ENCODE assay signal across 18 cellular contexts in genomic region chr2:143903172-143903856, GRCh38.
DNase-seq lines count a peak whose midpoint lies in the region; ATAC-seq, FAIRE-seq and TF ChIP-seq lines count a peak whose summit lies in the region.
"Had no signal": no experiment of that assay in that cellular context is flagged by ENCODE, and none has a peak within 500 bp of the region (broad histone marks: within the 10 kb centered on the region; RNA-seq: fewer than 3 reads in every experiment).

No MANE protein-coding gene starts in this region.

- H3K9ac ChIP-seq in neural progenitor cell, result no peak overlapping the region
- H3K9ac ChIP-seq: GM23248 had no signal

- intact Hi-C loops in left ventricle myocardium superior (cut with micrococcal nuclease), result no loop called here

- no peak for ATAC-seq in left ventricle myocardium superior
- ATAC-seq: stimulated activated memory B cell treated with anti-CD40 and anti-IgM and Interleukin-4, amounts not matched to agents 10 μg/mL and 1 μg/mL and 100 μg/mL, for 72 hours had no signal

- no peaks in the 10 kb centered on the region for H3K27me3 ChIP-seq in neural progenitor cell
- H3K27me3 ChIP-seq: upper lobe of left lung had no signal

- H3F3A ChIP-seq in neural progenitor cell (ENCODE audit: low read depth), result peaks cover 18% of the 10 kb centered on the region

- no peaks in the 10 kb centered on the region for H3K79me2 ChIP-seq in neural progenitor cell (ENCODE audit: low read depth)

- H3K4me3 ChIP-seq in epithelial cell of esophagus (ENCODE audit: low read length) (no peak overlapping the region), neural progenitor cell (no peak overlapping the region)
- H3K4me3 ChIP-seq: GM23248, upper lobe of left lung had no signal

- no peaks in the 10 kb centered on the region for H4K20me1 ChIP-seq in neural progenitor cell (ENCODE audit: low read depth)

- no peak for FAIRE-seq in urothelium cell line (lab: Jason Lieb, UNC)
- FAIRE-seq: colon, small intestine had no signal

- TF ChIP-seq CTCF in epithelial cell of esophagus (IDR thresholded peaks at IDR 0.05; ENCODE audit: insufficient read depth, low read depth, low read length, missing control alignments), result no peak
- TF ChIP-seq CTCF in neural progenitor cell (IDR thresholded peaks at IDR 0.05), result no peak

- H3K36me3 ChIP-seq in neural progenitor cell, result no peaks in the 10 kb centered on the region
- H3K36me3 ChIP-seq: upper lobe of left lung had no signal

- H3K36me3 Mint-ChIP-seq in neural progenitor cell, result no peaks in the 10 kb centered on the region
- H3K36me3 Mint-ChIP-seq: stimulated activated memory B cell treated with anti-CD40 and anti-IgM and Interleukin-4, amounts not matched to agents 10 μg/mL and 1 μg/mL and 100 μg/mL, for 72 hours had no signal

- H3K27me3 Mint-ChIP-seq in neural progenitor cell (ENCODE audit: insufficient read depth, low read depth), result no peaks in the 10 kb centered on the region
- H3K27me3 Mint-ChIP-seq: stimulated activated memory B cell treated with anti-CD40 and anti-IgM and Interleukin-4, amounts not matched to agents 10 μg/mL and 1 μg/mL and 100 μg/mL, for 72 hours had no signal

- H3K4me1 Mint-ChIP-seq in neural progenitor cell, result peaks cover 13% of the 10 kb centered on the region

- H3K9me3 ChIP-seq in neural progenitor cell (ENCODE audit: low read depth), result no peaks in the 10 kb centered on the region
- H3K9me3 ChIP-seq: upper lobe of left lung had no signal

- peaks cover 23% of the 10 kb centered on the region for H3K4me1 ChIP-seq in neural progenitor cell
- H3K4me1 ChIP-seq: upper lobe of left lung had no signal

- DNase-seq in NCI-H2081 (lab: John Stamatoyannopoulos, UW) (peak; percentile 7 to 70), NCI-H2081 treated with DMSO at 0.1 percent for 48 hours (lab: John Stamatoyannopoulos, UW) (no peak), NCI-H345 treated with DMSO at 0.1 percent for 48 hours (lab: John Stamatoyannopoulos, UW; ENCODE audit: unreplicated experiment) (peak; percentile 79), epithelial cell of esophagus (ENCODE audit: low read depth) (peak; percentile 18), neural progenitor cell (ENCODE audit: low spot score) (no peak), activated gamma-delta T cell (lab: John Stamatoyannopoulos, UW) (no peak), urothelium cell line (ENCODE audit: low spot score) (no peak), left ventricle myocardium superior (no peak)
- DNase-seq: activated CD4-positive, alpha-beta memory T cell treated with anti-CD3 and anti-CD28 coated beads, Interleukin-2, amount 10 ng/mL, durations not matched to agents 7 days and 5 days; GM23248; NCI-H2171 treated with DMSO at 0.1 percent for 48 hours; small intestine; upper lobe of left lung had no signal

- no peak overlapping the region for H3K27ac ChIP-seq in neural progenitor cell
- H3K27ac ChIP-seq: C4-2B, epithelial cell of prostate, GM23248, upper lobe of left lung had no signal

- no peak overlapping the region for H2AFZ ChIP-seq in neural progenitor cell (replicated peaks)
- H2AFZ ChIP-seq: GM23248 had no signal

- no peak overlapping the region for H3K4me2 ChIP-seq in neural progenitor cell

- H3K4me3 Mint-ChIP-seq in neural progenitor cell, result peak overlapping the region; percentile 34
- H3K4me3 Mint-ChIP-seq: activated CD4-positive, alpha-beta memory T cell treated with anti-CD3 and anti-CD28 coated beads, Interleukin-2, amount 10 ng/mL, durations not matched to agents 7 days and 5 days; activated T-helper 1 cell treated with anti-CD3 and anti-CD28 coated beads, Interleukin-12 subunit alpha, Interleukin-12 subunit beta, Interleukin-2, Interleukin-4 antibody, amounts not matched to agents 30 ng/mL and 10 ng/mL and 1 ng/mL, durations not matched to agents 14 hours and 24 hours and 36 hours; stimulated activated memory B cell treated with anti-CD40 and anti-IgM and Interleukin-4, amounts not matched to agents 10 μg/mL and 1 μg/mL and 100 μg/mL, for 72 hours had no signal

- H3K27ac Mint-ChIP-seq in neural progenitor cell, result no peak overlapping the region
- H3K27ac Mint-ChIP-seq: activated CD4-positive, alpha-beta memory T cell treated with anti-CD3 and anti-CD28 coated beads, Interleukin-2, amount 10 ng/mL, durations not matched to agents 7 days and 5 days; activated T-helper 1 cell treated with anti-CD3 and anti-CD28 coated beads, Interleukin-12 subunit alpha, Interleukin-12 subunit beta, Interleukin-2, Interleukin-4 antibody, amounts not matched to agents 30 ng/mL and 10 ng/mL and 1 ng/mL, durations not matched to agents 14 hours and 24 hours and 36 hours; stimulated activated memory B cell treated with anti-CD40 and anti-IgM and Interleukin-4, amounts not matched to agents 10 μg/mL and 1 μg/mL and 100 μg/mL, for 72 hours had no signal

- no peaks in the 10 kb centered on the region for H3K9me3 Mint-ChIP-seq in neural progenitor cell
- H3K9me3 Mint-ChIP-seq: activated CD4-positive, alpha-beta memory T cell treated with anti-CD3 and anti-CD28 coated beads, Interleukin-2, amount 10 ng/mL, durations not matched to agents 7 days and 5 days; activated T-helper 1 cell treated with anti-CD3 and anti-CD28 coated beads, Interleukin-12 subunit alpha, Interleukin-12 subunit beta, Interleukin-2, Interleukin-4 antibody, amounts not matched to agents 30 ng/mL and 10 ng/mL and 1 ng/mL, durations not matched to agents 14 hours and 24 hours and 36 hours; stimulated activated memory B cell treated with anti-CD40 and anti-IgM and Interleukin-4, amounts not matched to agents 10 μg/mL and 1 μg/mL and 100 μg/mL, for 72 hours had no signal

Comparison
In these comparisons a context has a peak if more than half of its experiments do, and no peak if none do; other contexts are left out.
1. DNase-seq: peak in NCI-H2081 (2 of 2), NCI-H345 treated with DMSO at 0.1 percent for 48 hours (single experiment) and epithelial cell of esophagus (single experiment); none in NCI-H2081 treated with DMSO at 0.1 percent for 48 hours (single experiment), neural progenitor cell (single experiment), activated gamma-delta T cell (single experiment), urothelium cell line (single experiment) and left ventricle myocardium superior (single experiment).